Comparison of ENCODE assay signal across 11 cellular contexts in the genomic region with DNA sequence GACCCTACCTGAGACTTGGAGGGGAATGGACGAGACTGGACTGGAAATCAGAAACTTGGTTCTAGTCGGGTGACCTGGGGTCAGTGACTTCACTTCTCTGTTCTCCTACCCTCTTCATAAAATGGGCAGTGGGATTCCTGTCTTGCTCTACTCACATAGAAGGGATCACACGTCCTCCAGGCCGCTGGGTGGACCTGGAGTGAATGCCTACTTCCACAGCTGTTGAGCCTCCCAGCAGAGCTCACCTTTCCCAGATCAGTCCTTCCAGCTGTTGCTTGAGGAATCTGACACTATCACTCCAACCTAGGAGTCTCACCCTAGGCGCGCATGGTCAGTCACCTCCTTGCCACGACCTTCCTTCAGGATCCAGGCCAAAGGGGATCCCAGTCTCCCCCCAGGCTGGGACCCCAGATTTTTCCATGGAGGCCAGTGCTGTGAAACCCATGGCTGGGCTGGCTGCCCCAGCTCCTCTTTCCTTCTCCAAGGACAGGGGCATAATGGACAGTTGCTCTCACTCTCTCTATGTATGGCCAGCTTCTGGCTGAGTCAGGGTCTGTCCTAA. TPM values are rescaled to one million over a fixed set of nuclear protein-coding genes. Genes with fewer than 3 reads are reported as not detected.
DNase-seq lines count a peak whose midpoint lies in the region; ATAC-seq and TF ChIP-seq lines count a peak whose summit lies in the region.
"Had no signal": no experiment of that assay in that cellular context is flagged by ENCODE, and none has a peak within 500 bp of the region (broad histone marks: within the 10 kb centered on the region; RNA-seq: fewer than 3 reads in every experiment).

No MANE protein-coding gene starts in this region.

- H3K4me1 ChIP-seq in esophagus muscularis mucosa (peaks cover 43 to 79% (median 71%) of the 10 kb centered on the region in 4 donors), mucosa of rectum (ENCODE audit: control insufficient read depth in 2 of 2, insufficient read depth in 2 of 2, low read length in 2 of 2) (peaks cover 42 to 62% of the 10 kb centered on the region in 2 donors), thoracic aorta (ENCODE audit: control insufficient read depth in 1 of 2, low read depth in 2 of 2) (peaks cover 0 to 25% of the 10 kb centered on the region in 2 donors), MM.1S (ENCODE audit: low read length) (no peaks in the 10 kb centered on the region)

- H3K9me3 ChIP-seq in esophagus muscularis mucosa, result no peaks in the 10 kb centered on the region
- no peaks in the 10 kb centered on the region for H3K9me3 ChIP-seq in mucosa of rectum (ENCODE audit: control insufficient read depth in 2 of 2, low read length in 2 of 2)
- H3K9me3 ChIP-seq in thoracic aorta, result no peaks in the 10 kb centered on the region
- no peaks in the 10 kb centered on the region for H3K9me3 ChIP-seq in MM.1S (replicated peaks; ENCODE audit: insufficient read depth, low read length)

- H2AFZ ChIP-seq in MM.1S (ENCODE audit: low read length), result no peak overlapping the region

- 69% methylated on average over 6 of the region's 7 CpGs for WGBS in esophagus muscularis mucosa

- H3K4me3 ChIP-seq in WI38 (ENCODE audit: low read depth, low read length) (peak overlapping the region; percentile 48), esophagus muscularis mucosa (peak overlapping the region; percentile 60 to 71 (median 61)), mucosa of rectum (ENCODE audit: low read length in 2 of 2) (peak overlapping the region; percentile 77 to 89), thoracic aorta (peak overlapping the region; percentile 75), MM.1S (ENCODE audit: low read length) (no peak overlapping the region)
- H3K4me3 ChIP-seq: SK-N-MC had no signal

- peak overlapping the region; percentile 87 to 92 for H3K9ac ChIP-seq in mucosa of rectum (ENCODE audit: low read depth in 1 of 2, low read length in 2 of 2)
- no peak overlapping the region for H3K9ac ChIP-seq in MM.1S (ENCODE audit: low read length)

- DNase-seq in esophagus muscularis mucosa (ENCODE audit: extremely low spot score) (no peak), thoracic aorta (ENCODE audit: low spot score) (no peak), SW480 (ENCODE audit: low spot score) (no peak), MM.1S (no peak), NCI-H1436 (lab: John Stamatoyannopoulos, UW) (no peak)
- DNase-seq: effector memory CD4-positive, alpha-beta T cell; GF-D8 had no signal

- no peaks in the 10 kb centered on the region for H3K79me2 ChIP-seq in MM.1S (ENCODE audit: low read length)

- H3K27ac ChIP-seq in esophagus muscularis mucosa (replicated peaks in 1 of 4), result peak overlapping the region; percentile 87 to 92 (median 88)
- peak overlapping the region; percentile 86 to 87 for H3K27ac ChIP-seq in mucosa of rectum (ENCODE audit: low read depth in 2 of 2, low read length in 2 of 2)
- peak overlapping the region; percentile 58 to 60 for H3K27ac ChIP-seq in thoracic aorta
- H3K27ac ChIP-seq in MM.1S (ENCODE audit: low read length), result no peak overlapping the region
- H3K27ac ChIP-seq: SK-N-MC had no signal

- H3K27me3 ChIP-seq in esophagus muscularis mucosa, result peaks cover 0 to 46% (median 14%) of the 10 kb centered on the region in 4 donors
- H3K27me3 ChIP-seq in mucosa of rectum (ENCODE audit: control insufficient read depth in 2 of 2, insufficient read depth in 2 of 2, low read length in 2 of 2), result no peaks in the 10 kb centered on the region
- H3K27me3 ChIP-seq in thoracic aorta (replicated peaks; ENCODE audit: insufficient read depth), result no peaks in the 10 kb centered on the region
- peaks cover 14% of the 10 kb centered on the region for H3K27me3 ChIP-seq in MM.1S (replicated peaks; ENCODE audit: insufficient read depth, low read length)

- no peak for ATAC-seq in thoracic aorta (ENCODE audit: insufficient number of reproducible peaks, low FRiP score, low read depth)

- H3K4me2 ChIP-seq in MM.1S (ENCODE audit: low read depth, low read length), result no peak overlapping the region

- no peaks in the 10 kb centered on the region for H4K20me1 ChIP-seq in MM.1S (ENCODE audit: insufficient read depth, low read length)

- TF ChIP-seq CTCF in WI38 (IDR thresholded peaks at IDR 0.05; ENCODE audit: low read depth, low read length) (no peak), esophagus muscularis mucosa (IDR thresholded peaks at IDR 0.05) (no peak), thoracic aorta (IDR thresholded peaks at IDR 0.05) (no peak), MM.1S (IDR thresholded peaks at IDR 0.05; ENCODE audit: low read length) (no peak)

- intact Hi-C loops in esophagus muscularis mucosa (cut with DNase I), result no loop called here

- H3F3A ChIP-seq in MM.1S (ENCODE audit: insufficient read depth, low read length), result no peaks in the 10 kb centered on the region

- no peak for TF ChIP-seq POLR2A in esophagus muscularis mucosa (IDR thresholded peaks at IDR 0.05; ENCODE audit: low read depth)

- H3K9me2 ChIP-seq in MM.1S (replicated peaks; ENCODE audit: insufficient read depth, low read length), result no peaks in the 10 kb centered on the region

- H3K36me3 ChIP-seq in esophagus muscularis mucosa (peaks cover 0 to 5% (median 0%) of the 10 kb centered on the region in 4 donors), mucosa of rectum (ENCODE audit: control insufficient read depth in 2 of 2, insufficient read depth in 2 of 2, low read length in 2 of 2) (no peaks in the 10 kb centered on the region), thoracic aorta (no peaks in the 10 kb centered on the region), MM.1S (replicated peaks; ENCODE audit: insufficient read depth, low read length) (no peaks in the 10 kb centered on the region)

- TF ChIP-seq EP300 in esophagus muscularis mucosa (IDR thresholded peaks at IDR 0.05), result no peak

RNA-seq across cellular contexts. Expression of a gene that starts 0.6 kb away (rescaled TPM):
- 100 to 1,000 TPM; 124 to 149 (median 125) TPM for total RNA-seq in esophagus muscularis mucosa
- total RNA-seq in thoracic aorta, result 10 to 100 TPM; 81.4 to 90.2 TPM
- total RNA-seq: HT-29 had no signal

RNA-seq across cellular contexts. Expression of a gene that starts 20.0 kb away (rescaled TPM):
- not detected for total RNA-seq in esophagus muscularis mucosa
- total RNA-seq in thoracic aorta, result not detected
- total RNA-seq: HT-29 had no signal

RNA-seq across cellular contexts. Expression of a gene that starts 43.6 kb away (rescaled TPM):
- total RNA-seq in esophagus muscularis mucosa, result 10 to 100 TPM in 3 of 4 donors, 1 to 10 TPM in 1; 9.1 to 22.4 (median 13.9) TPM
- total RNA-seq in thoracic aorta, result 10 to 100 TPM in 1 of 2 donors, 1 to 10 TPM in 1; 9.9 to 24.4 TPM

RNA-seq across cellular contexts. Expression of a gene that starts 59.4 kb away (rescaled TPM):
- total RNA-seq in esophagus muscularis mucosa, result under 1 TPM; 0.23 to 0.42 (median 0.36) TPM
- under 1 TPM in 1 of 2 donors, not detected in 1; 0.28 TPM for total RNA-seq in thoracic aorta
- total RNA-seq: HT-29 had no signal
